1 cellular context compared by ENCODE assay signal in genomic region chr15:64326975-64327374, GRCh38. TPM values are rescaled to one million over a fixed set of nuclear protein-coding genes. Genes with fewer than 3 reads are reported as not detected.
"Had no signal": no experiment of that assay in that cellular context is flagged by ENCODE, and none has a peak within 500 bp of the region (broad histone marks: within the 10 kb centered on the region; RNA-seq: fewer than 3 reads in every experiment).

No MANE protein-coding gene starts in this region.

RNA-seq across cellular contexts. Expression of gene PCLAF, which starts 54.3 kb away (rescaled TPM):
- total RNA-seq: thoracic aorta had no signal
